In the genomic region with DNA sequence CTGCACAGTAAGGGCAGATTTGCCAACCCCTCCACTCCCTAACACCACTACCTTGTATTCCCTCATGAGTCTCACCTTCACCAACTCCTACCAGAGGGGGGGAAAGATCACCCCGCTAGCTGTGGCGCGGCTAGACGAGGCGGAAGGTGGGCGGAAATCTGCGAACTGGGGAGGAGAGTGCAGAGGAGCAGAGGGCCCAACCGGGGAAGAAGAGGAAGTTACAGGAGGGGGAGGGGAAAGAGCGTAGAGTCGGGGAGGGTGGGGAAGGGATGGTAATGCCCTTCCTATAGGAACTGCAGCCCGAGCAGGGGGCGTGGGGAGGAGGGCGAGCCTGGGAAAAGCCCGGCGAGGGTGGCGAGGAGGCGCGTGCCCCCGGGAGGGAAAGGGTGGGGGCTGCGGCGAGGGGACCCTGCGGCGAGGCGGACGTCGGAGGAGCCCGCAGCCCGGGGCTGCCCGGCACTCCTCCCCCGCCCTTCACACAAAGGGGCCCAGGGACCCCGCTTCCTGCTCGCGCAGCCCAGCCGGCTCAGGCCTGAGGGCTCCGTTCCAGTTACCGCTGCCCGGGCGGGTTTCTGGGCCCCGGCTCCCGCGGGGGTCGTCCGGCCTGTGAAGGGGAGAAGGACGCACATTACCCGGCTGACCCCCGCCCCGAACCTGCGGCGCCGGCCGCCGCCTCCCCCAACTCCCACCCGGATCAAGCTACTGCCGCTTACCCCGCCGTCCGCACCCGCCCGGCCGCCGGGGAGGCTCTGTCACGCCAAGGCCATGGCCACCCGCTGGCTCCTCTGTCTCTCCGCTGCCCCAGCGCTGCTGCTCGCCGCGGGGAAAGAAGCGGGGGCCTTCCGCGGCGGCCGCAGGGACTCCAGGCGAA, we compare ENCODE assay signal across 1 cellular context.
TF ChIP-seq lines count a peak whose summit lies in the region.

No MANE protein-coding gene starts in this region.

TF ChIP-seq in IMR-90, 13 proteins besides CTCF, POLR2A, EP300 and RAD21 (continued from another document):
- peak; percentile 72; the same call in 1 of the 2 replicates for TF ChIP-seq MAZ (IDR thresholded peaks at IDR 0.05; ENCODE audit: borderline replicate concordance, low read depth, low read length)
- TF ChIP-seq MAFK (IDR thresholded peaks at IDR 0.05; ENCODE audit: low read depth, low read length), result no peak
TF ChIP-seq in IMR-90: peak in this region for 1.
